Comparison of ENCODE assay signal across 9 cellular contexts in the genomic region with DNA sequence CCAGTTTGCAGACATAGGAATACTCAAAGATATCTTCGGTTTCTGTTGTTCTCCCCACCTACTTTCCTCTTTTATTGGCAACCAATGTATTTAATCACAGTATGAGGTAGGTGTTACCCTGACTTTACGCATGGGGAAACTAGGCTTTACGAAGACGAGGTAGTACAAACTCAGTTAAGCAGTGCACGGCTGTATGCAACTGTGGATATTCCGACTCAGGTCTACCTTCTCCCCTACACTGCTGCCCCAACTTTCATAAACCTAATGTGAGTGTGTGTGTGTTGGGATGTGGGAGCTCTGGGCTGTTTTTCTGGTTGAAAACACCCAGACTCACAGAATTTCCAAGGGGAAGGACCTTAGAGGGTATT. TPM values are rescaled to one million over a fixed set of nuclear protein-coding genes. Genes with fewer than 3 reads are reported as not detected.
DNase-seq lines count a peak whose midpoint lies in the region; ATAC-seq and TF ChIP-seq lines count a peak whose summit lies in the region.
"Had no signal": no experiment of that assay in that cellular context is flagged by ENCODE, and none has a peak within 500 bp of the region (broad histone marks: within the 10 kb centered on the region; RNA-seq: fewer than 3 reads in every experiment).

No MANE protein-coding gene starts in this region.

- H3K36me3 ChIP-seq in Panc1 (ENCODE audit: control insufficient read depth, insufficient read depth, low read length) = no peaks in the 10 kb centered on the region
- H3K36me3 ChIP-seq: ovary had no signal

- H3K27ac ChIP-seq in H9 (ENCODE audit: insufficient read length, low read depth, low read length) (no peak overlapping the region), Panc1 (ENCODE audit: low read length) (peak overlapping the region; percentile 79)
- H3K27ac ChIP-seq: ovary had no signal

- H3K27me3 ChIP-seq in H9 (ENCODE audit: insufficient read depth, low read length) = no peaks in the 10 kb centered on the region
- 0 out of 2 replicates have a peak, but pooled peaks cover 2% of the 10 kb centered on the region for H3K27me3 ChIP-seq in Panc1 (ENCODE audit: control insufficient read depth, insufficient read depth, low read length)
- H3K27me3 ChIP-seq: ovary had no signal

- DNase-seq in H9 = no peak
- DNase-seq in Panc1 (ENCODE audit: low read depth, low spot score) = no peak
- no peak for DNase-seq in endothelial cell (ENCODE audit: low spot score)
- no peak for DNase-seq in progenitor cell of endocrine pancreas (ENCODE audit: low spot score, unreplicated experiment)
- DNase-seq in NCI-H128 (lab: John Stamatoyannopoulos, UW; ENCODE audit: unreplicated experiment) = no peak
- no peak for DNase-seq in GM13977 (ENCODE audit: low spot score)
- DNase-seq: cerebellar nuclear complex, ovary had no signal

- H3K79me2 ChIP-seq in H9 (ENCODE audit: insufficient read depth, low read length) = peaks cover 15% of the 10 kb centered on the region; the same call in 1 of the 2 replicates

- H3K4me1 Mint-ChIP-seq in H9 = peaks cover 41 to 49% of the 10 kb centered on the region in 2 experiments
- peaks cover 17% of the 10 kb centered on the region for H3K4me1 Mint-ChIP-seq in endothelial cell (ENCODE audit: unreplicated experiment)
- H3K4me1 Mint-ChIP-seq in progenitor cell of endocrine pancreas (ENCODE audit: low read depth) = peaks cover 47% of the 10 kb centered on the region

- H3K18ac ChIP-seq in H9 (ENCODE audit: insufficient read length, low read depth, low read length) = no peak overlapping the region

- no peak overlapping the region for H2BK120ac ChIP-seq in H9 (ENCODE audit: low read depth, low read length, poor library complexity, severe bottlenecking)

- CTCF ChIA-PET in Panc1 (lab: Charles Lee) = no interaction called here

- no peak overlapping the region for H4K8ac ChIP-seq in H9 (replicated peaks; ENCODE audit: insufficient read length, low read depth, low read length)

- H2BK12ac ChIP-seq in H9 (ENCODE audit: insufficient read length, low read depth, low read length) = no peak overlapping the region

- H2BK15ac ChIP-seq in H9 (ENCODE audit: low read depth, low read length) = no peak overlapping the region

- H3K4me3 Mint-ChIP-seq in H9 = peak overlapping the region; percentile 89 to 98
- peak overlapping the region; percentile 97 for H3K4me3 Mint-ChIP-seq in endothelial cell (ENCODE audit: unreplicated experiment)
- peak overlapping the region; percentile 97 for H3K4me3 Mint-ChIP-seq in progenitor cell of endocrine pancreas (ENCODE audit: low read depth)

- no peak overlapping the region for H4K91ac ChIP-seq in H9 (ENCODE audit: insufficient read length, low read depth, low read length)

- H4K20me1 ChIP-seq in H9 (ENCODE audit: control insufficient read depth, insufficient read depth, insufficient read length) = no peaks in the 10 kb centered on the region

- no peak overlapping the region for H2BK5ac ChIP-seq in H9 (ENCODE audit: insufficient read length, low read length)

- H3K27me3 Mint-ChIP-seq in H9 (ENCODE audit: low read depth) (peaks cover 7% of the 10 kb centered on the region), endothelial cell (ENCODE audit: unreplicated experiment) (peaks cover 21% of the 10 kb centered on the region), progenitor cell of endocrine pancreas (peaks cover 3% of the 10 kb centered on the region)

- H3K36me3 Mint-ChIP-seq in H9 (ENCODE audit: insufficient read depth in 1 of 3, low read depth in 3 of 3) (peaks cover 13 to 20% (median 14%) of the 10 kb centered on the region in 3 experiments), endothelial cell (ENCODE audit: low read depth, unreplicated experiment) (peaks cover 9% of the 10 kb centered on the region), progenitor cell of endocrine pancreas (ENCODE audit: insufficient read depth) (peaks cover 6% of the 10 kb centered on the region)

- H3K4me1 ChIP-seq in H9 (ENCODE audit: insufficient read depth, low read length) (peaks cover 9% of the 10 kb centered on the region; the same call in 1 of the 2 replicates), Panc1 (ENCODE audit: control insufficient read depth, insufficient read depth, low read length) (peaks cover 6% of the 10 kb centered on the region)

- no CpG with 5 or more reads among the region's 6 CpGs for WGBS in H9 (ENCODE audit: extremely low coverage, insufficient read length, low lambda C conversion rate)

- peak overlapping the region in 1 of 2 experiments; percentile 77; a peak in 3 of 4 replicates for H3K4me3 ChIP-seq in Panc1 (ENCODE audit: low read depth in 2 of 2, low read length in 2 of 2)

- intact Hi-C loops in Panc1 (cut with micrococcal nuclease; ENCODE audit: unreplicated experiment) = no loop called here

- BruUV-seq in Panc1 (replicated peaks; lab: Mats Ljungman, UMichigan) = no TSS peak

- POLR2A ChIA-PET in Panc1 (lab: Charles Lee) = no interaction called here

- no peak overlapping the region for H3T11ph ChIP-seq in H9 (ENCODE audit: low read length)

- H4K5ac ChIP-seq in H9 (ENCODE audit: insufficient read length, low read depth, low read length) = no peak overlapping the region

- H3K9me3 Mint-ChIP-seq in H9 = no peaks in the 10 kb centered on the region
- H3K9me3 Mint-ChIP-seq in endothelial cell (ENCODE audit: unreplicated experiment) = no peaks in the 10 kb centered on the region
- H3K9me3 Mint-ChIP-seq in progenitor cell of endocrine pancreas (ENCODE audit: low read depth) = no peaks in the 10 kb centered on the region

- in situ Hi-C loops in Panc1 (cut with HindIII; ENCODE audit: low pct_unique_long_range_greater_than_20kb, low sequenced_read_pairs) = no loop called here
- in situ Hi-C loops in GM13977 (cut with MboI; ENCODE audit: low pct_unique_long_range_greater_than_20kb, low sequenced_read_pairs, unreplicated experiment) = no loop called here

- no peak overlapping the region for H3K56ac ChIP-seq in H9 (ENCODE audit: insufficient read length, low read depth, low read length)

- peak overlapping the region in 1 of 3 experiments; percentile 9; a peak in 1 of 7 replicates for H3K27ac Mint-ChIP-seq in H9
- H3K27ac Mint-ChIP-seq in endothelial cell (ENCODE audit: unreplicated experiment) = peak overlapping the region; percentile 88
- peak overlapping the region; percentile 98 for H3K27ac Mint-ChIP-seq in progenitor cell of endocrine pancreas

- H3K4ac ChIP-seq in H9 (ENCODE audit: low read depth, low read length) = no peak overlapping the region

- peak overlapping the region; percentile 9; the same call in 1 of the 2 replicates for H3K14ac ChIP-seq in H9 (ENCODE audit: insufficient read depth, low read length)

- H2AK5ac ChIP-seq in H9 (ENCODE audit: insufficient read length, low read length) = no peak overlapping the region

- no peak overlapping the region for H3K9ac ChIP-seq in H9 (ENCODE audit: extremely low read depth, insufficient read length, low read length)

- H2AFZ ChIP-seq in H9 (ENCODE audit: low read length) = no peak overlapping the region

- H3K23ac ChIP-seq in H9 (ENCODE audit: insufficient read length, low read depth, low read length) = no peak overlapping the region

- H3K23me2 ChIP-seq in H9 (ENCODE audit: insufficient read length, low read depth, low read length, poor library complexity, severe bottlenecking) = peaks cover 11% of the 10 kb centered on the region

- no peak for TF ChIP-seq CTCF in H9 (conservative IDR thresholded peaks at IDR 0.05)
- TF ChIP-seq CTCF in Panc1 (IDR thresholded peaks at IDR 0.05) = no peak
- no peak for TF ChIP-seq CTCF in endothelial cell (IDR thresholded peaks at IDR 0.05; ENCODE audit: unreplicated experiment)
- no peak for TF ChIP-seq CTCF in progenitor cell of endocrine pancreas (IDR thresholded peaks at IDR 0.05; ENCODE audit: unreplicated experiment)
- TF ChIP-seq CTCF in GM13977 (IDR thresholded peaks at IDR 0.05; ENCODE audit: extremely low read depth, insufficient read depth, missing control alignments) = no peak

- H3K79me1 ChIP-seq in H9 (ENCODE audit: insufficient read depth, low read depth, low read length, poor library complexity, severe bottlenecking) = no peaks in the 10 kb centered on the region

- H3K4me2 ChIP-seq in H9 (ENCODE audit: insufficient read depth, insufficient read length, low read length) = peak overlapping the region; percentile 68

- H3K9me3 ChIP-seq in H9 (ENCODE audit: control insufficient read depth, low read depth, low read length) (no peaks in the 10 kb centered on the region), Panc1 (ENCODE audit: control insufficient read depth, insufficient read depth, low read depth, low read length) (no peaks in the 10 kb centered on the region)
- H3K9me3 ChIP-seq: ovary had no signal

- ATAC-seq in Panc1 (no peak), GM19395 (IDR thresholded peaks at IDR 0.05; ENCODE audit: unreplicated experiment) (no peak)

- H2BK20ac ChIP-seq in H9 (ENCODE audit: low read depth, low read length, poor library complexity, severe bottlenecking) = no peak overlapping the region

RNA-seq across cellular contexts. Expression of a gene that starts 1.2 kb away (rescaled TPM):
- 68.3 and 68.8 TPM in 2 replicates for total RNA-seq in H9 (2021)
- total RNA-seq in Panc1 (2021; ENCODE audit: unreplicated experiment) = 12.7 TPM
- 27.1 TPM for polyA plus RNA-seq in Panc1 (2012; ENCODE audit: insufficient read length)
- 15.6 TPM for total RNA-seq in endothelial cell (ENCODE audit: unreplicated experiment)
- 93.1 and 99.5 TPM in 2 replicates for total RNA-seq in progenitor cell of endocrine pancreas

RNA-seq across cellular contexts. Expression of a gene that starts 51.9 kb away (rescaled TPM):
- total RNA-seq in H9 (2021) (16.7 and 18.2 TPM in 2 replicates), Panc1 (2021; ENCODE audit: unreplicated experiment) (8.7 TPM), endothelial cell (ENCODE audit: unreplicated experiment) (15.3 TPM), progenitor cell of endocrine pancreas (17.2 and 17.8 TPM in 2 replicates)
- polyA plus RNA-seq in Panc1 (2012; ENCODE audit: insufficient read length) = 4.1 TPM
